In the genomic region with DNA sequence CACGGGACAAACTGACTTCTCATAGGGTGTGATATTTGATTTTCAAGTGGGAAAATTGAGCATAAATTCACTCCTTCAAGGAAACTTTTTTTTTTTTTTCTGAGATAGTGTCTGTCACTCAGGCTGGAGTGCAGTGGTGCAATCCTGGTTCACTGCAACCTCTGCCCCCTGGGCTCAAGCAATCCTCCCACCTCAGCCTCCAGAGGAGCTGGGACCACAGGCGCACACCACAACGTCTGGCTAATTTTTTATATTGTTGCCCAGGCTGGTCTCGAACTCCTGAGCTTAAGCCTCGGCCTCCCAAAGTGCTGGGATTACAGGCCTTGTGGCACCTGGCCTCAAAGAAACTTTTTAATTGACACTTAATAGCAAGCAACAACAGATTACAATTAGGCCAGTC, we compare ENCODE assay signal across 26 cellular contexts. TPM values are rescaled to one million over a fixed set of nuclear protein-coding genes. Genes with fewer than 3 reads are reported as not detected.
DNase-seq lines count a peak whose midpoint lies in the region; ATAC-seq and TF ChIP-seq lines count a peak whose summit lies in the region.
"Had no signal": no experiment of that assay in that cellular context is flagged by ENCODE, and none has a peak within 500 bp of the region (broad histone marks: within the 10 kb centered on the region; RNA-seq: fewer than 3 reads in every experiment).

No MANE protein-coding gene starts in this region.

- H3K36me3 ChIP-seq in OCI-LY7 (ENCODE audit: insufficient read depth, low read length) (no peaks in the 10 kb centered on the region), left lung (no peaks in the 10 kb centered on the region), spleen (no peaks in the 10 kb centered on the region)
- H3K36me3 ChIP-seq: gastroesophageal sphincter, sigmoid colon, SJSA1 had no signal

- H4K20me1 ChIP-seq in OCI-LY7 (ENCODE audit: insufficient read depth, low read length) = no peaks in the 10 kb centered on the region

- CTCF ChIA-PET in OCI-LY7 (lab: Charles Lee; ENCODE audit: unreplicated experiment) = no interaction called here

- H3K9me3 Mint-ChIP-seq in activated T-cell treated with anti-CD3 and anti-CD28 coated beads, Interleukin-2, amount 50 U/mL, for 72 hours = no peaks in the 10 kb centered on the region

- H3K27ac ChIP-seq in OCI-LY7 (ENCODE audit: low read depth, low read length, poor library complexity, severe bottlenecking) (no peak overlapping the region), left lung (peak overlapping the region; percentile 26 to 89), spleen (peak overlapping the region in 7 of 8 donors; percentile 74 to 91 (median 83))
- H3K27ac ChIP-seq: C4-2B, gastroesophageal sphincter, sigmoid colon, SJSA1 had no signal

- TF ChIP-seq CTCF in OCI-LY7 (conservative IDR thresholded peaks at IDR 0.05; ENCODE audit: low read length) (no peak), left lung (IDR thresholded peaks at IDR 0.05) (no peak), spleen (IDR thresholded peaks at IDR 0.05 in 8 of 11, conservative IDR thresholded peaks at IDR 0.05 in 3 of 11) (no peak)

- 64 to 76% (median 67%) methylated on average over 5 of the region's 5 CpGs for WGBS in spleen, 5 donors

- no peaks in the 10 kb centered on the region for H3K27me3 Mint-ChIP-seq in activated T-cell treated with anti-CD3 and anti-CD28 coated beads, Interleukin-2, amount 50 U/mL, for 72 hours (ENCODE audit: low read depth)
- H3K27me3 Mint-ChIP-seq: T-helper 17 cell had no signal

- no peak overlapping the region for H3K4me3 Mint-ChIP-seq in activated T-cell treated with anti-CD3 and anti-CD28 coated beads, Interleukin-2, amount 50 U/mL, for 72 hours
- H3K4me3 Mint-ChIP-seq: neural crest cell, T-helper 17 cell had no signal

- ATAC-seq in left lung (no peak), esophagus mucosa (no peak), GM18520 (IDR thresholded peaks at IDR 0.05; ENCODE audit: unreplicated experiment) (no peak), HG03469 (IDR thresholded peaks at IDR 0.05; ENCODE audit: unreplicated experiment) (no peak)
- no peak for ATAC-seq in activated T-cell treated with anti-CD3 and anti-CD28 coated beads, Interleukin-2, amount 50 U/mL, for 72 hours (replicated peaks in 1 of 2)
- ATAC-seq: gastroesophageal sphincter, HCT116, left ventricle myocardium superior, T-helper 17 cell had no signal

- no peaks in the 10 kb centered on the region for H3K79me2 ChIP-seq in OCI-LY7 (ENCODE audit: insufficient read depth, low read depth, low read length)

- H3K4me2 ChIP-seq in OCI-LY7 (ENCODE audit: low read length) = peak overlapping the region; percentile 29; the same call in 1 of the 2 replicates

- no peak for TF ChIP-seq POLR2A in spleen (IDR thresholded peaks at IDR 0.05)

- H2AFZ ChIP-seq in OCI-LY7 (ENCODE audit: low read length) = peak overlapping the region; percentile 54; the same call in 1 of the 2 replicates

- POLR2A ChIA-PET in OCI-LY7 (lab: Charles Lee) = interaction anchor here (0.7 kb wide), 1 partner anchor 351 kb away, joined by 3 read pairs; no protein-coding TSS in a partner anchor

- H3K4me1 Mint-ChIP-seq in activated T-cell treated with anti-CD3 and anti-CD28 coated beads, Interleukin-2, amount 50 U/mL, for 72 hours (ENCODE audit: low read depth) = no peaks in the 10 kb centered on the region
- H3K4me1 Mint-ChIP-seq: T-helper 17 cell had no signal

- peaks cover 11% of the 10 kb centered on the region for H3K4me1 ChIP-seq in OCI-LY7 (ENCODE audit: insufficient read depth, low read length, poor library complexity, severe bottlenecking)
- H3K4me1 ChIP-seq in left lung = no peaks in the 10 kb centered on the region
- H3K4me1 ChIP-seq in spleen = peaks cover 0 to 30% (median 5%) of the 10 kb centered on the region in 6 donors
- H3K4me1 ChIP-seq: gastroesophageal sphincter, sigmoid colon, SJSA1 had no signal

- H3K4me3 ChIP-seq in OCI-LY7 (ENCODE audit: low read depth, low read length, poor library complexity, severe bottlenecking) = no peak overlapping the region
- H3K4me3 ChIP-seq in left lung = no peak overlapping the region
- H3K4me3 ChIP-seq in spleen = peak overlapping the region in 1 of 8 donors; percentile 41
- H3K4me3 ChIP-seq: gastroesophageal sphincter, sigmoid colon, SJSA1 had no signal

- H3K27ac Mint-ChIP-seq in activated T-cell treated with anti-CD3 and anti-CD28 coated beads, Interleukin-2, amount 50 U/mL, for 72 hours = no peak overlapping the region
- H3K27ac Mint-ChIP-seq: T-helper 17 cell had no signal

- H3K27me3 ChIP-seq in left lung (no peaks in the 10 kb centered on the region), spleen (replicated peaks in 1 of 7) (no peaks in the 10 kb centered on the region)
- H3K27me3 ChIP-seq: gastroesophageal sphincter, sigmoid colon, SJSA1 had no signal

- DNase-seq in CD1c-positive myeloid dendritic cell (ENCODE audit: extremely low spot score) (peak; percentile 2), OCI-LY7 (ENCODE audit: low spot score) (no peak), left lung (no peak), spleen (no peak)
- no peak for DNase-seq in activated T-cell treated with anti-CD3 and anti-CD28 coated beads, Interleukin-2, amount 50 U/mL, for 72 hours
- DNase-seq: ACHN; activated CD4-positive, alpha-beta T cell treated with anti-CD3 and anti-CD28 coated beads for 4 hours; activated CD8-positive, alpha-beta memory T cell treated with anti-CD3 and anti-CD28 coated beads for 24 hours; activated naive CD4-positive, alpha-beta T cell; activated T-cell treated with anti-CD3 and anti-CD28 coated beads, Interleukin-2, amount 50 U/mL, for 1 hour; hypothalamus; left ventricle myocardium superior; NCI-H1694 treated with DMSO at 0.1 percent for 48 hours; sigmoid colon; T-helper 17 cell had no signal

- H3K9me3 ChIP-seq in OCI-LY7 (ENCODE audit: low read length) = no peaks in the 10 kb centered on the region
- H3K9me3 ChIP-seq in left lung = no peaks in the 10 kb centered on the region
- H3K9me3 ChIP-seq in spleen = no peaks in the 10 kb centered on the region
- H3K9me3 ChIP-seq: gastroesophageal sphincter, sigmoid colon, SJSA1 had no signal

- intact Hi-C loops in OCI-LY7 (cut with micrococcal nuclease; ENCODE audit: unreplicated experiment) (no loop called here), left lung (cut with DNase I) (no loop called here), spleen (cut with DNase I; ENCODE audit: low total_unique reads) (loop anchor here (10.0 kb wide), 1 partner anchor 96 kb away; no protein-coding TSS in a partner anchor)

- H3K36me3 Mint-ChIP-seq in activated T-cell treated with anti-CD3 and anti-CD28 coated beads, Interleukin-2, amount 50 U/mL, for 72 hours (ENCODE audit: insufficient read depth in 2 of 2) = no peaks in the 10 kb centered on the region

- no TSS peak for BruUV-seq in OCI-LY7 (replicated peaks; lab: Mats Ljungman, UMichigan)

- H3K9me2 ChIP-seq in OCI-LY7 (ENCODE audit: insufficient read depth, low read length) = no peaks in the 10 kb centered on the region

RNA-seq across cellular contexts. Expression of gene CLDN34, which starts 13.8 kb away (rescaled TPM):
- not detected in 2 replicates for total RNA-seq in OCI-LY7 (2014; rRNA removed; shearing (Covaris generic))
- total RNA-seq in OCI-LY7 (2022) (not detected in 2 replicates), left lung (under 1 TPM in 1 of 2 donors, not detected in 1; 0.41 TPM), spleen (not detected), esophagus mucosa (0.20 TPM)
- polyA plus RNA-seq in spleen = not detected
- total RNA-seq in activated T-cell treated with anti-CD3 and anti-CD28 coated beads, Interleukin-2, amount 50 U/mL, for 72 hours = not detected
- total RNA-seq: bronchial epithelial cell, gastroesophageal sphincter, left ventricle myocardium superior, posterior vena cava, SJSA1, subcutaneous adipose tissue, T-helper 17 cell had no signal
